In genomic region chr10:27890971-27891370, GRCh38 we compare ENCODE assay signal across 13 cellular contexts.
"Had no signal": no experiment of that assay in that cellular context is flagged by ENCODE, and none has a peak within 500 bp of the region (broad histone marks: within the 10 kb centered on the region; RNA-seq: fewer than 3 reads in every experiment).

No MANE protein-coding gene starts in this region.

- ATAC-seq: activated CD8-positive, alpha-beta T cell treated with anti-CD3 and anti-CD28 coated beads, Interleukin-2, amount 10 ng/mL, durations not matched to agents 7 days and 5 days; gastrocnemius medialis; heart left ventricle; lower lobe of right lung had no signal

- DNase-seq: activated B cell treated with CpG ODN at 0.5 μM for 24 hours; activated CD4-positive, alpha-beta T cell treated with anti-CD3 and anti-CD28 coated beads, Interleukin-2, amount 10 ng/mL, durations not matched to agents 24 days and 14 days; activated CD8-positive, alpha-beta T cell treated with anti-CD3 and anti-CD28 coated beads, Interleukin-2, amount 10 ng/mL, durations not matched to agents 7 days and 5 days; activated naive CD4-positive, alpha-beta T cell treated with Interleukin-2 at 50 U/mL for 16 hours; activated T-cell treated with anti-CD3 and anti-CD28 coated beads, Interleukin-2, amount 50 U/mL, for 24 hours; anterior cingulate cortex; gastrocnemius medialis; heart left ventricle; lower lobe of right lung; stimulated activated CD4-positive, alpha-beta T cell treated with anti-CD3 and anti-CD28 coated beads, Interleukin-12 subunit alpha, Interleukin-12 subunit beta, amount 100 ng/mL, for 4 hours; stimulated activated CD4-positive, alpha-beta T cell treated with anti-CD3 and anti-CD28 coated beads, Interleukin-1b, Interleukin-23, amount 100 ng/mL, for 48 hours; stimulated activated CD8-positive, alpha-beta memory T cell treated with anti-CD3 and anti-CD28 coated beads, Interleukin-4, amount 100 ng/mL, for 48 hours; stimulated activated naive CD4-positive, alpha-beta T cell had no signal
